ENCODE assay signal across 1 cellular context in the genomic region with DNA sequence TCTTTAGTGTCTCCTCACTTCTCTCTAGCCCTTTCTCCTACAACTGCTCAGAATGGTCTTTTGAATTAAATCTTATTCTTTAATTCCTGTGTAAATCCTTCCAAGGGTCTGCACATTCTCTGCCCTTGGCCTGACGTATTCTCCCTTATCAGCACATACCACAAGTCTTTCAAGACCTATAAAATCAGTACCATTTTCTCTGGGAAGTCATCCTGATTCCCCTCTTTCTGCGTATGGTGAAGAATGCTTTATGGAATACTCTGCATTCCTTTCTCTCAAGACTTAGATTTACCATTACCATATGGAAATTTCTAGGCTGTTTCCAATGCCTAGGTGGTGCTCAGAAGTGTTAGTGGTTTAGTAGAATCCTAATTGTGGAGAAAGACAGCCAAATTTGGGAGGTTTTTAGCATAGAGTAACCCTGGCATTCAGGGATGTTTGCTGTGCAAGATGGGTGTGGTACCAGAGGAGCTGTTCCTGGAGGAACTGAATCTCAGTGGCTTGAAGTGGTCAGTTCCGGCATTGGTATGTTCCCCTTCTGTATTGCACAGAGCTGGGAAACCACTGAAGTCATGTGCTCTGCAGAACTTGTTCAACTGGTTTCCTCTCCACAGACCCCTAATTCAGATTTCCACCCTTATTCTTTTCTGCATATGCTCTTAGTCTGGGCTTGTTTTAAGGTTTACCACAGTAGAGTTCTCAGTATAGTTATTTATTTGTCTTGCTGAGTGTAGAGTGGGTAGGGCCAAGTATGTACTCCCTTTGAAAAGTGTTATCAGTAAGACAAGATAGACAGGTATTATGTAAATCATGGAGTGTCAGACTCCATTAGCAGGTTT.
TF ChIP-seq lines count a peak whose summit lies in the region.

No MANE protein-coding gene starts in this region.

TF ChIP-seq in GM12878, 131 proteins besides CTCF, POLR2A, EP300 and RAD21 (continued from another document and continues in another):
- TF ChIP-seq, protein P1, sequence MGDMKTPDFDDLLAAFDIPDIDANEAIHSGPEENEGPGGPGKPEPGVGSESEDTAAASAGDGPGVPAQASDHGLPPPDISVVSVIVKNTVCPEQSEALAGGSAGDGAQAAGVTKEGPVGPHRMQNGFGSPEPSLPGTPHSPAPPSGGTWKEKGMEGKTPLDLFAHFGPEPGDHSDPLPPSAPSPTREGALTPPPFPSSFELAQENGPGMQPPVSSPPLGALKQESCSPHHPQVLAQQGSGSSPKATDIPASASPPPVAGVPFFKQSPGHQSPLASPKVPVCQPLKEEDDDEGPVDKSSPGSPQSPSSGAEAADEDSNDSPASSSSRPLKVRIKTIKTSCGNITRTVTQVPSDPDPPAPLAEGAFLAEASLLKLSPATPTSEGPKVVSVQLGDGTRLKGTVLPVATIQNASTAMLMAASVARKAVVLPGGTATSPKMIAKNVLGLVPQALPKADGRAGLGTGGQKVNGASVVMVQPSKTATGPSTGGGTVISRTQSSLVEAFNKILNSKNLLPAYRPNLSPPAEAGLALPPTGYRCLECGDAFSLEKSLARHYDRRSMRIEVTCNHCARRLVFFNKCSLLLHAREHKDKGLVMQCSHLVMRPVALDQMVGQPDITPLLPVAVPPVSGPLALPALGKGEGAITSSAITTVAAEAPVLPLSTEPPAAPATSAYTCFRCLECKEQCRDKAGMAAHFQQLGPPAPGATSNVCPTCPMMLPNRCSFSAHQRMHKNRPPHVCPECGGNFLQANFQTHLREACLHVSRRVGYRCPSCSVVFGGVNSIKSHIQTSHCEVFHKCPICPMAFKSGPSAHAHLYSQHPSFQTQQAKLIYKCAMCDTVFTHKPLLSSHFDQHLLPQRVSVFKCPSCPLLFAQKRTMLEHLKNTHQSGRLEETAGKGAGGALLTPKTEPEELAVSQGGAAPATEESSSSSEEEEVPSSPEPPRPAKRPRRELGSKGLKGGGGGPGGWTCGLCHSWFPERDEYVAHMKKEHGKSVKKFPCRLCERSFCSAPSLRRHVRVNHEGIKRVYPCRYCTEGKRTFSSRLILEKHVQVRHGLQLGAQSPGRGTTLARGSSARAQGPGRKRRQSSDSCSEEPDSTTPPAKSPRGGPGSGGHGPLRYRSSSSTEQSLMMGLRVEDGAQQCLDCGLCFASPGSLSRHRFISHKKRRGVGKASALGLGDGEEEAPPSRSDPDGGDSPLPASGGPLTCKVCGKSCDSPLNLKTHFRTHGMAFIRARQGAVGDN (IDR thresholded peaks at IDR 0.05), result no peak
- no peak for TF ChIP-seq CREM (IDR thresholded peaks at IDR 0.05; ENCODE audit: low read depth)
- TF ChIP-seq, protein P2, sequence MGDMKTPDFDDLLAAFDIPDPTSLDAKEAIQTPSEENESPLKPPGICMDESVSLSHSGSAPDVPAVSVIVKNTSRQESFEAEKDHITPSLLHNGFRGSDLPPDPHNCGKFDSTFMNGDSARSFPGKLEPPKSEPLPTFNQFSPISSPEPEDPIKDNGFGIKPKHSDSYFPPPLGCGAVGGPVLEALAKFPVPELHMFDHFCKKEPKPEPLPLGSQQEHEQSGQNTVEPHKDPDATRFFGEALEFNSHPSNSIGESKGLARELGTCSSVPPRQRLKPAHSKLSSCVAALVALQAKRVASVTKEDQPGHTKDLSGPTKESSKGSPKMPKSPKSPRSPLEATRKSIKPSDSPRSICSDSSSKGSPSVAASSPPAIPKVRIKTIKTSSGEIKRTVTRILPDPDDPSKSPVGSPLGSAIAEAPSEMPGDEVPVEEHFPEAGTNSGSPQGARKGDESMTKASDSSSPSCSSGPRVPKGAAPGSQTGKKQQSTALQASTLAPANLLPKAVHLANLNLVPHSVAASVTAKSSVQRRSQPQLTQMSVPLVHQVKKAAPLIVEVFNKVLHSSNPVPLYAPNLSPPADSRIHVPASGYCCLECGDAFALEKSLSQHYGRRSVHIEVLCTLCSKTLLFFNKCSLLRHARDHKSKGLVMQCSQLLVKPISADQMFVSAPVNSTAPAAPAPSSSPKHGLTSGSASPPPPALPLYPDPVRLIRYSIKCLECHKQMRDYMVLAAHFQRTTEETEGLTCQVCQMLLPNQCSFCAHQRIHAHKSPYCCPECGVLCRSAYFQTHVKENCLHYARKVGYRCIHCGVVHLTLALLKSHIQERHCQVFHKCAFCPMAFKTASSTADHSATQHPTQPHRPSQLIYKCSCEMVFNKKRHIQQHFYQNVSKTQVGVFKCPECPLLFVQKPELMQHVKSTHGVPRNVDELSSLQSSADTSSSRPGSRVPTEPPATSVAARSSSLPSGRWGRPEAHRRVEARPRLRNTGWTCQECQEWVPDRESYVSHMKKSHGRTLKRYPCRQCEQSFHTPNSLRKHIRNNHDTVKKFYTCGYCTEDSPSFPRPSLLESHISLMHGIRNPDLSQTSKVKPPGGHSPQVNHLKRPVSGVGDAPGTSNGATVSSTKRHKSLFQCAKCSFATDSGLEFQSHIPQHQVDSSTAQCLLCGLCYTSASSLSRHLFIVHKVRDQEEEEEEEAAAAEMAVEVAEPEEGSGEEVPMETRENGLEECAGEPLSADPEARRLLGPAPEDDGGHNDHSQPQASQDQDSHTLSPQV (IDR thresholded peaks at IDR 0.05), result no peak
- TF ChIP-seq, protein P3, sequence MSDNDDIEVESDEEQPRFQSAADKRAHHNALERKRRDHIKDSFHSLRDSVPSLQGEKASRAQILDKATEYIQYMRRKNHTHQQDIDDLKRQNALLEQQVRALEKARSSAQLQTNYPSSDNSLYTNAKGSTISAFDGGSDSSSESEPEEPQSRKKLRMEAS (IDR thresholded peaks at IDR 0.05; ENCODE audit: low read depth, low read length), result no peak
- TF ChIP-seq FOS (IDR thresholded peaks at IDR 0.05; ENCODE audit: borderline replicate concordance, extremely low read depth, insufficient read length), result no peak
- TF ChIP-seq ASH2L (IDR thresholded peaks at IDR 0.05; ENCODE audit: borderline replicate concordance, low read depth), result no peak
- no peak for TF ChIP-seq GABPA (IDR thresholded peaks at IDR 0.05; ENCODE audit: low read depth)
- TF ChIP-seq SMAD1 (IDR thresholded peaks at IDR 0.05; ENCODE audit: low read depth, partially characterized antibody), result no peak
- no peak for TF ChIP-seq RELA (IDR thresholded peaks at IDR 0.05; ENCODE audit: borderline replicate concordance, partially characterized antibody)
- TF ChIP-seq ESRRA (IDR thresholded peaks at IDR 0.05; ENCODE audit: low read length), result no peak
- TF ChIP-seq CBX3 (IDR thresholded peaks at IDR 0.05; ENCODE audit: borderline replicate concordance, low read depth), result no peak
- peak; percentile 18 for TF ChIP-seq MEF2B (IDR thresholded peaks at IDR 0.05; ENCODE audit: partially characterized antibody, poor library complexity, severe bottlenecking)
- TF ChIP-seq ETV6 (conservative IDR thresholded peaks at IDR 0.05 in 1 of 2, IDR thresholded peaks at IDR 0.05 in 1 of 2; ENCODE audit: borderline replicate concordance in 1 of 2, low read depth in 1 of 2), result no peak
- TF ChIP-seq MTA2 (IDR thresholded peaks at IDR 0.05; ENCODE audit: low read depth), result peak; percentile 28; the same call in 1 of the 2 replicates
- no peak for TF ChIP-seq CHD2 (IDR thresholded peaks at IDR 0.05; ENCODE audit: borderline replicate concordance, low read depth, low read length)
- TF ChIP-seq NR2C1 (IDR thresholded peaks at IDR 0.05), result no peak
- TF ChIP-seq KLF5 (IDR thresholded peaks at IDR 0.05; ENCODE audit: partially characterized antibody), result no peak
- TF ChIP-seq SREBF1 (IDR thresholded peaks at IDR 0.05; ENCODE audit: low read length), result no peak
- no peak for TF ChIP-seq NFIC (IDR thresholded peaks at IDR 0.05; ENCODE audit: low read depth, low read length)
- TF ChIP-seq MTA3 (IDR thresholded peaks at IDR 0.05; ENCODE audit: borderline replicate concordance, low read length), result no peak
- TF ChIP-seq POLR2AphosphoS2 (IDR thresholded peaks at IDR 0.05; ENCODE audit: low read depth, low read length), result no peak
- TF ChIP-seq RAD51 (IDR thresholded peaks at IDR 0.05), result peak; percentile 89
- no peak for TF ChIP-seq MEF2A (IDR thresholded peaks at IDR 0.05; ENCODE audit: insufficient read depth, low read depth, low read length)
- no peak for TF ChIP-seq GATAD2B (conservative IDR thresholded peaks at IDR 0.05; ENCODE audit: low read depth)
- TF ChIP-seq ZZZ3 (IDR thresholded peaks at IDR 0.05; ENCODE audit: control insufficient read depth, insufficient read length, low read depth), result no peak
- TF ChIP-seq, protein P4, sequence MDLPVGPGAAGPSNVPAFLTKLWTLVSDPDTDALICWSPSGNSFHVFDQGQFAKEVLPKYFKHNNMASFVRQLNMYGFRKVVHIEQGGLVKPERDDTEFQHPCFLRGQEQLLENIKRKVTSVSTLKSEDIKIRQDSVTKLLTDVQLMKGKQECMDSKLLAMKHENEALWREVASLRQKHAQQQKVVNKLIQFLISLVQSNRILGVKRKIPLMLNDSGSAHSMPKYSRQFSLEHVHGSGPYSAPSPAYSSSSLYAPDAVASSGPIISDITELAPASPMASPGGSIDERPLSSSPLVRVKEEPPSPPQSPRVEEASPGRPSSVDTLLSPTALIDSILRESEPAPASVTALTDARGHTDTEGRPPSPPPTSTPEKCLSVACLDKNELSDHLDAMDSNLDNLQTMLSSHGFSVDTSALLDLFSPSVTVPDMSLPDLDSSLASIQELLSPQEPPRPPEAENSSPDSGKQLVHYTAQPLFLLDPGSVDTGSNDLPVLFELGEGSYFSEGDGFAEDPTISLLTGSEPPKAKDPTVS (IDR thresholded peaks at IDR 0.05; ENCODE audit: low read depth, low read length), result no peak
- TF ChIP-seq, protein P5, sequence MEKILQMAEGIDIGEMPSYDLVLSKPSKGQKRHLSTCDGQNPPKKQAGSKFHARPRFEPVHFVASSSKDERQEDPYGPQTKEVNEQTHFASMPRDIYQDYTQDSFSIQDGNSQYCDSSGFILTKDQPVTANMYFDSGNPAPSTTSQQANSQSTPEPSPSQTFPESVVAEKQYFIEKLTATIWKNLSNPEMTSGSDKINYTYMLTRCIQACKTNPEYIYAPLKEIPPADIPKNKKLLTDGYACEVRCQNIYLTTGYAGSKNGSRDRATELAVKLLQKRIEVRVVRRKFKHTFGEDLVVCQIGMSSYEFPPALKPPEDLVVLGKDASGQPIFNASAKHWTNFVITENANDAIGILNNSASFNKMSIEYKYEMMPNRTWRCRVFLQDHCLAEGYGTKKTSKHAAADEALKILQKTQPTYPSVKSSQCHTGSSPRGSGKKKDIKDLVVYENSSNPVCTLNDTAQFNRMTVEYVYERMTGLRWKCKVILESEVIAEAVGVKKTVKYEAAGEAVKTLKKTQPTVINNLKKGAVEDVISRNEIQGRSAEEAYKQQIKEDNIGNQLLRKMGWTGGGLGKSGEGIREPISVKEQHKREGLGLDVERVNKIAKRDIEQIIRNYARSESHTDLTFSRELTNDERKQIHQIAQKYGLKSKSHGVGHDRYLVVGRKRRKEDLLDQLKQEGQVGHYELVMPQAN (conservative IDR thresholded peaks at IDR 0.05), result no peak
- TF ChIP-seq HCFC1 (IDR thresholded peaks at IDR 0.05; ENCODE audit: low read length), result no peak
- TF ChIP-seq, protein P6, sequence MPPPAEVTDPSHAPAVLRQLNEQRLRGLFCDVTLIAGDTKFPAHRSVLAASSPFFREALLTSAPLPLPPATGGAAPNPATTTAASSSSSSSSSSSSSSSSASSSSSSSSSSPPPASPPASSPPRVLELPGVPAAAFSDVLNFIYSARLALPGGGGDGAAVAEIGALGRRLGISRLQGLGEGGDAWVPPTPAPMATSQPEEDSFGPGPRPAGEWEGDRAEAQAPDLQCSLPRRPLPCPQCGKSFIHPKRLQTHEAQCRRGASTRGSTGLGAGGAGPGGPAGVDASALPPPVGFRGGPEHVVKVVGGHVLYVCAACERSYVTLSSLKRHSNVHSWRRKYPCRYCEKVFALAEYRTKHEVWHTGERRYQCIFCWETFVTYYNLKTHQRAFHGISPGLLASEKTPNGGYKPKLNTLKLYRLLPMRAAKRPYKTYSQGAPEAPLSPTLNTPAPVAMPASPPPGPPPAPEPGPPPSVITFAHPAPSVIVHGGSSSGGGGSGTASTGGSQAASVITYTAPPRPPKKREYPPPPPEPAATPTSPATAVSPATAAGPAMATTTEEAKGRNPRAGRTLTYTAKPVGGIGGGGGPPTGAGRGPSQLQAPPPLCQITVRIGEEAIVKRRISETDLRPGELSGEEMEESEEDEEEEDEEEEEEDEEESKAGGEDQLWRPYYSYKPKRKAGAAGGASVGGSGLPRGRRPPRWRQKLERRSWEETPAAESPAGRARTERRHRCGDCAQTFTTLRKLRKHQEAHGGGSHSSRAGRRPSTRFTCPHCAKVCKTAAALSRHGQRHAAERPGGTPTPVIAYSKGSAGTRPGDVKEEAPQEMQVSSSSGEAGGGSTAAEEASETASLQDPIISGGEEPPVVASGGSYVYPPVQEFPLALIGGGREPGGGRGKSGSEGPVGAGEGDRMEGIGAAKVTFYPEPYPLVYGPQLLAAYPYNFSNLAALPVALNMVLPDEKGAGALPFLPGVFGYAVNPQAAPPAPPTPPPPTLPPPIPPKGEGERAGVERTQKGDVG (CRISPR knock-in tag; IDR thresholded peaks at IDR 0.05), result no peak
- peak; percentile 65 to 76; a peak in 3 of 4 replicates for TF ChIP-seq BHLHE40 (IDR thresholded peaks at IDR 0.05; ENCODE audit: borderline replicate concordance in 1 of 2, low read depth in 2 of 2, low read length in 1 of 2)
- TF ChIP-seq MYB (IDR thresholded peaks at IDR 0.05; ENCODE audit: borderline replicate concordance, low read depth, low read length), result no peak
- no peak for TF ChIP-seq RB1 (IDR thresholded peaks at IDR 0.05; ENCODE audit: borderline replicate concordance)
- TF ChIP-seq SRF (IDR thresholded peaks at IDR 0.05; ENCODE audit: low read depth in 2 of 2, low read length in 2 of 2), result no peak
- TF ChIP-seq EED (IDR thresholded peaks at IDR 0.05; ENCODE audit: low read depth), result peak; percentile 73
- no peak for TF ChIP-seq RFX5 (IDR thresholded peaks at IDR 0.05; ENCODE audit: low read depth, low read length)
- no peak for TF ChIP-seq ZNF384 (IDR thresholded peaks at IDR 0.05; ENCODE audit: borderline replicate concordance, low read depth, low read length)
- TF ChIP-seq STAT3 (IDR thresholded peaks at IDR 0.05; ENCODE audit: low read depth, low read length), result no peak
- peak; percentile 88 for TF ChIP-seq RUNX3 (IDR thresholded peaks at IDR 0.05; ENCODE audit: low read length)
- TF ChIP-seq SUZ12 (IDR thresholded peaks at IDR 0.05; ENCODE audit: unreplicated experiment), result no peak
- TF ChIP-seq KDM1A (IDR thresholded peaks at IDR 0.05; ENCODE audit: borderline replicate concordance), result no peak
- TF ChIP-seq FOXM1 (IDR thresholded peaks at IDR 0.05; ENCODE audit: low read depth, low read length), result peak; percentile 38; the same call in 1 of the 2 replicates
- TF ChIP-seq, protein P7, sequence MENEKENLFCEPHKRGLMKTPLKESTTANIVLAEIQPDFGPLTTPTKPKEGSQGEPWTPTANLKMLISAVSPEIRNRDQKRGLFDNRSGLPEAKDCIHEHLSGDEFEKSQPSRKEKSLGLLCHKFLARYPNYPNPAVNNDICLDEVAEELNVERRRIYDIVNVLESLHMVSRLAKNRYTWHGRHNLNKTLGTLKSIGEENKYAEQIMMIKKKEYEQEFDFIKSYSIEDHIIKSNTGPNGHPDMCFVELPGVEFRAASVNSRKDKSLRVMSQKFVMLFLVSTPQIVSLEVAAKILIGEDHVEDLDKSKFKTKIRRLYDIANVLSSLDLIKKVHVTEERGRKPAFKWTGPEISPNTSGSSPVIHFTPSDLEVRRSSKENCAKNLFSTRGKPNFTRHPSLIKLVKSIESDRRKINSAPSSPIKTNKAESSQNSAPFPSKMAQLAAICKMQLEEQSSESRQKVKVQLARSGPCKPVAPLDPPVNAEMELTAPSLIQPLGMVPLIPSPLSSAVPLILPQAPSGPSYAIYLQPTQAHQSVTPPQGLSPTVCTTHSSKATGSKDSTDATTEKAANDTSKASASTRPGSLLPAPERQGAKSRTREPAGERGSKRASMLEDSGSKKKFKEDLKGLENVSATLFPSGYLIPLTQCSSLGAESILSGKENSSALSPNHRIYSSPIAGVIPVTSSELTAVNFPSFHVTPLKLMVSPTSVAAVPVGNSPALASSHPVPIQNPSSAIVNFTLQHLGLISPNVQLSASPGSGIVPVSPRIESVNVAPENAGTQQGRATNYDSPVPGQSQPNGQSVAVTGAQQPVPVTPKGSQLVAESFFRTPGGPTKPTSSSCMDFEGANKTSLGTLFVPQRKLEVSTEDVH (IDR thresholded peaks at IDR 0.05; ENCODE audit: low read depth, partially characterized antibody), result no peak
